ENCODE assay signal across 8 cellular contexts in the genomic region with DNA sequence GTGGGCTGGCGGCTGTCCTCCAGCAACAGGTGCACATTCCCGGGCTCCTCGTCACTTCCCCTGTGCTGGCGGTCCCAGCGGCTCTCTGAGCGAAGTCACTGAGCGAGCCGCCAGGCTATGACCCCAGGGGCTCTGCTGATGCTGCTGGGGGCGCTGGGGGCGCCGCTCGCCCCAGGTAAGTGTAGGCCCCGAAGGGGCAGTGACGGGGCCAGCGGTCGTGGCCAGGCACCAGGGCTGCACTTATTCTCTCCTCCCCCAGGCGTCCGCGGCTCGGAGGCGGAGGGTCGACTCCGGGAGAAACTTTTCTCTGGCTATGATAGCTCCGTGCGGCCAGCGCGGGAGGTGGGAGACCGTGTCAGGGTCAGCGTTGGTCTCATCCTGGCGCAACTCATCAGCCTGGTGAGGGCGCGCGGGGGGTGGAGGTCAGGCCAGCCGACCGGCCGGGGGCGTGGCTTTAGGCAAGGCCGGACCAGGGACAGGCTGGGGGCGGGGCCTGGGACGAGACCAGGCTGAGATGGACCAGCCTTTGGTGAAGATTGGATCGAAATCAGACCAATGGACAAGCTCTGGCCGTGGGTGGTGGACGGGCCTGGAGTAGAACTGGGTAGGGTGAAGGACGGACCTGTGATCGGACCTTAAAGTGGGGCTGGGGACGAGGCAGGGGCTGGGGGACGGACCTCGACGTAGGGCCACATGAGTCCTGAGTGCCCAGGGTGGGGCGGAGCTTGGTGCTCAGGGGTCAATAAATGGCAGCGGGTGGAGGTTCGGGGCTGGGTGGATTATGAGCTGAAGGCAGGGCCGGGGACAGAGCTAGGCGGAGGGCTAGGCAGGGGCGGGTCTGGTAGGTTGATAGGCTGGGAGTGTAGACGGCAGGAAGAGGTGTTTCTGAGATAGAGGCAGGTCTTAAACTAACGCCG. TPM values are rescaled to one million over a fixed set of nuclear protein-coding genes. Genes with fewer than 3 reads are reported as not detected.
DNase-seq lines count a peak whose midpoint lies in the region; ATAC-seq lines count a peak whose summit lies in the region.

A gene with protein sequence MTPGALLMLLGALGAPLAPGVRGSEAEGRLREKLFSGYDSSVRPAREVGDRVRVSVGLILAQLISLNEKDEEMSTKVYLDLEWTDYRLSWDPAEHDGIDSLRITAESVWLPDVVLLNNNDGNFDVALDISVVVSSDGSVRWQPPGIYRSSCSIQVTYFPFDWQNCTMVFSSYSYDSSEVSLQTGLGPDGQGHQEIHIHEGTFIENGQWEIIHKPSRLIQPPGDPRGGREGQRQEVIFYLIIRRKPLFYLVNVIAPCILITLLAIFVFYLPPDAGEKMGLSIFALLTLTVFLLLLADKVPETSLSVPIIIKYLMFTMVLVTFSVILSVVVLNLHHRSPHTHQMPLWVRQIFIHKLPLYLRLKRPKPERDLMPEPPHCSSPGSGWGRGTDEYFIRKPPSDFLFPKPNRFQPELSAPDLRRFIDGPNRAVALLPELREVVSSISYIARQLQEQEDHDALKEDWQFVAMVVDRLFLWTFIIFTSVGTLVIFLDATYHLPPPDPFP (plus strand): TSS at position 51 of the 917 bp plus-strand sequence. CDS start 67 bp downstream, at position 118.

- H3K36me3 ChIP-seq in ACC112 (ENCODE audit: insufficient read depth, low read length) (no peaks in the 10 kb centered on the region), SK-N-MC (ENCODE audit: insufficient read depth, low read length) (no peaks in the 10 kb centered on the region), skeletal muscle satellite cell (ENCODE audit: insufficient read depth, low read length) (no peaks in the 10 kb centered on the region)

- DNase-seq in SK-N-MC (ENCODE audit: low read depth, low spot score) (no peak), inferior parietal cortex (ENCODE audit: extremely low spot score) (peak; percentile 57), cerebellar nuclear complex (lab: John Stamatoyannopoulos, UW) (no peak)
- DNase-seq in central memory CD8-positive, alpha-beta T cell (ENCODE audit: low spot score in 2 of 2), result no peak

- H3K9ac ChIP-seq in SK-N-MC (ENCODE audit: insufficient read length) (no peak within 1 kb of the TSS), skeletal muscle satellite cell (ENCODE audit: low read depth, low read length) (peak within 1 kb of the TSS; percentile 82)

- H3K27ac ChIP-seq in ACC112 (ENCODE audit: low read depth, low read length) (no peak within 1 kb of the TSS), SK-N-MC (0 out of 2 replicates have a peak within 1 kb of the TSS, but pooled peaks have one; percentile 6)

- H3K36me3 Mint-ChIP-seq in central memory CD8-positive, alpha-beta T cell (ENCODE audit: insufficient read depth), result peaks cover 9% of the 10 kb centered on the region

- peak within 1 kb of the TSS; percentile 90 for H3K4me2 ChIP-seq in skeletal muscle satellite cell (ENCODE audit: low read length)

- H3K4me3 ChIP-seq in ACC112 (ENCODE audit: low read depth, low read length), result peak within 1 kb of the TSS; percentile 43
- no peak within 1 kb of the TSS for H3K4me3 ChIP-seq in SK-N-MC
- H3K4me3 ChIP-seq in skeletal muscle satellite cell (ENCODE audit: low read length), result peak within 1 kb of the TSS; percentile 76

- no peak within 1 kb of the TSS for H3K27ac Mint-ChIP-seq in central memory CD8-positive, alpha-beta T cell (ENCODE audit: low read depth)

- ATAC-seq in GM19455 (IDR thresholded peaks at IDR 0.05; ENCODE audit: unreplicated experiment) (peak; percentile 72), GM19324 (IDR thresholded peaks at IDR 0.05; ENCODE audit: low FRiP score, unreplicated experiment) (no peak)
- ATAC-seq in central memory CD8-positive, alpha-beta T cell (replicated peaks; ENCODE audit: extremely low read depth, poor library complexity, severe bottlenecking), result peak; percentile 90

- H2AFZ ChIP-seq in ACC112 (ENCODE audit: low read length, unreplicated experiment), result peak within 1 kb of the TSS; percentile 26

- H3K79me2 ChIP-seq in ACC112 (ENCODE audit: control insufficient read depth, insufficient read depth, low read length, unreplicated experiment), result no peaks in the 10 kb centered on the region

- H3K4me1 ChIP-seq in ACC112 (ENCODE audit: control insufficient read depth, insufficient read depth, low read length, unreplicated experiment) (peaks cover 16% of the 10 kb centered on the region), skeletal muscle satellite cell (ENCODE audit: control insufficient read depth, insufficient read depth, low read length) (peaks cover 33% of the 10 kb centered on the region)

- H3K4me1 Mint-ChIP-seq in central memory CD8-positive, alpha-beta T cell, result peaks cover 22% of the 10 kb centered on the region

- H3K27me3 ChIP-seq in ACC112 (ENCODE audit: insufficient read depth, low read length) (peaks cover 18% of the 10 kb centered on the region), skeletal muscle satellite cell (ENCODE audit: control insufficient read depth, insufficient read depth, low read length) (no peaks in the 10 kb centered on the region)

- H3K9me3 Mint-ChIP-seq in central memory CD8-positive, alpha-beta T cell, result no peaks in the 10 kb centered on the region

- H3K9me3 ChIP-seq in SK-N-MC (ENCODE audit: low read depth, low read length) (no peaks in the 10 kb centered on the region), skeletal muscle satellite cell (replicated peaks; ENCODE audit: low read length) (no peaks in the 10 kb centered on the region)

- H3K4me3 Mint-ChIP-seq in central memory CD8-positive, alpha-beta T cell, result peak within 1 kb of the TSS; percentile 73

- peaks cover 72% of the 10 kb centered on the region for H3K27me3 Mint-ChIP-seq in central memory CD8-positive, alpha-beta T cell

RNA-seq across cellular contexts. Expression of the gene that starts here (rescaled TPM):
- 2.3 and 7.2 TPM in 2 replicates for total RNA-seq in skeletal muscle satellite cell (2012; rRNA removed)
